Comparison of ENCODE assay signal across 8 cellular contexts in the genomic region with DNA sequence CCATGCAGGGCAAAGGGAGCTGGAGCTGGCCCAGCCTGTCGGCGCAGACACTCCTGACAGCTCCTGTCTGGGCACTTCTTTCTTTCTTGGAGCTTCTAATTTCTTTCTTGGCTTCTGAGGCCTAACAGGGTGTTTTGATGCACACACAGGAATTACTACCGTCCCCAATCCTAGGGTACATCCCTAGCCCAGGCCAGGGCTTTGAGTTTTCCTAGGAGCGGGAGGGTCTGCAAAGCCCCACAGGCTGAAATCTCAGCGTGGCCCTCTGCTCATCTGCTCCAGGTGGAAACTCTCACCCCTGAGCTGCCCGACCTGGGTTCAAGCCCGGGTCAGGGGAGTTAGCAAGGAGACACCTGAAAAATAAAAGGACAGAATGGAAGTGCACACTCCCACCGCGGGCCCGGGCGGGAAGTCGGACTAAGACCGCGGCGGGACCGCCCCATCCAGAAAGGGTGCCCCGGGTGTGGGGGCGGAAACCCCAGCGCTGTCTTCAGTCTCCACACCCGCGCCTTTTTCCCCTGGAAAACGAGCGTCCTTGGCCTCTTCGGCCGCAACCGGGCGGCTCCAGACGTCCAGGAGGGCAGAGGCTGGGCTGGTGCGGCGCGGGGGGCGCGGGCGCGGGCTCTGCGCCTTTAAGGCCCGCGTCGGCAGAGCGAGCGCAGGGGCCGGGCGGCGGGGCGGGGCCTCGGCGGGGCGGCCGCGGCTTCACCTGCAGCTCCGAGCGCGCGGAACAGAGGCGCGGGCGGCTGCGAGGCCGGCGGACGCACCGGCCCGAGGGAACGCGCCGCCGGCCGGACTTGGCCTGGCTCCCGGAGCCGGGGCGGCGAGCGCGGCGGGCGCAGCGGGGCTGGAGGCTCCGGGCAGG. TPM values are rescaled to one million over a fixed set of nuclear protein-coding genes. Genes with fewer than 3 reads are reported as not detected.
DNase-seq lines count a peak whose midpoint lies in the region; ATAC-seq lines count a peak whose summit lies in the region.

Gene CDH4, plus strand, starts transcription at position 733 of the 865 bp plus-strand sequence.

- no peaks in the 10 kb centered on the region for H3K9me3 Mint-ChIP-seq in activated CD4-positive, alpha-beta memory T cell treated with anti-CD3 and anti-CD28 coated beads for 36 hours
- H3K9me3 Mint-ChIP-seq in activated CD4-positive, alpha-beta T cell treated with anti-CD3 and anti-CD28 coated beads for 36 hours (ENCODE audit: low read depth) = no peaks in the 10 kb centered on the region

- CTCF ChIA-PET in activated CD4-positive, alpha-beta memory T cell treated with anti-CD3 and anti-CD28 coated beads for 36 hours (lab: Charles Lee) = no interaction called here
- CTCF ChIA-PET in activated CD4-positive, alpha-beta T cell treated with anti-CD3 and anti-CD28 coated beads for 36 hours (lab: Charles Lee) = no interaction called here

- H3K27ac Mint-ChIP-seq in activated CD4-positive, alpha-beta memory T cell treated with anti-CD3 and anti-CD28 coated beads for 36 hours = no peak within 1 kb of the TSS
- H3K27ac Mint-ChIP-seq in activated CD4-positive, alpha-beta T cell treated with anti-CD3 and anti-CD28 coated beads for 36 hours = no peak within 1 kb of the TSS

- H3K9me3 ChIP-seq in esophagus (ENCODE audit: control insufficient read depth in 2 of 2, insufficient read depth in 1 of 2, low read depth in 1 of 2, low read length in 1 of 2) = peaks cover 0 to 4% of the 10 kb centered on the region in 2 donors

- DNase-seq in DMS79 treated with DMSO at 0.1 percent for 48 hours (lab: John Stamatoyannopoulos, UW) (peak; percentile 28), NCI-H526 treated with DMSO at 0.1 percent for 48 hours (lab: John Stamatoyannopoulos, UW) (peak; percentile 22), occipital lobe (lab: John Stamatoyannopoulos, UW) (no peak), DMS153 treated with DMSO at 0.1 percent for 48 hours (lab: John Stamatoyannopoulos, UW; ENCODE audit: unreplicated experiment) (no peak)
- no peak for DNase-seq in activated CD4-positive, alpha-beta memory T cell treated with anti-CD3 and anti-CD28 coated beads for 36 hours
- no peak for DNase-seq in activated CD4-positive, alpha-beta T cell treated with anti-CD3 and anti-CD28 coated beads for 36 hours

- peaks cover 4 to 5% of the 10 kb centered on the region in 2 donors for H3K4me1 ChIP-seq in esophagus (ENCODE audit: control insufficient read depth in 2 of 2, insufficient read depth in 2 of 2, low read length in 1 of 2)

- peaks cover 0 to 8% of the 10 kb centered on the region in 2 donors for H3K27me3 ChIP-seq in esophagus (ENCODE audit: control insufficient read depth in 1 of 2, insufficient read depth in 2 of 2, low read length in 2 of 2)

- no peak within 1 kb of the TSS for H3K4me3 Mint-ChIP-seq in activated CD4-positive, alpha-beta memory T cell treated with anti-CD3 and anti-CD28 coated beads for 36 hours
- H3K4me3 Mint-ChIP-seq in activated CD4-positive, alpha-beta T cell treated with anti-CD3 and anti-CD28 coated beads for 36 hours = no peak within 1 kb of the TSS

- H3K36me3 ChIP-seq in esophagus (ENCODE audit: control insufficient read depth in 2 of 2, insufficient read depth in 2 of 2, low read length in 1 of 2) = no peaks in the 10 kb centered on the region

- H3K36me3 Mint-ChIP-seq in activated CD4-positive, alpha-beta memory T cell treated with anti-CD3 and anti-CD28 coated beads for 36 hours = no peaks in the 10 kb centered on the region
- no peaks in the 10 kb centered on the region for H3K36me3 Mint-ChIP-seq in activated CD4-positive, alpha-beta T cell treated with anti-CD3 and anti-CD28 coated beads for 36 hours (ENCODE audit: low read depth)

- H3K4me1 Mint-ChIP-seq in activated CD4-positive, alpha-beta memory T cell treated with anti-CD3 and anti-CD28 coated beads for 36 hours (ENCODE audit: low read depth) = no peaks in the 10 kb centered on the region
- H3K4me1 Mint-ChIP-seq in activated CD4-positive, alpha-beta T cell treated with anti-CD3 and anti-CD28 coated beads for 36 hours = no peaks in the 10 kb centered on the region

- no peak within 1 kb of the TSS for H3K27ac ChIP-seq in esophagus (ENCODE audit: low read depth in 2 of 2, low read length in 1 of 2)

- peak within 1 kb of the TSS; percentile 5 to 51 for H3K4me3 ChIP-seq in esophagus (ENCODE audit: low read depth in 1 of 2, low read length in 2 of 2)

- POLR2A ChIA-PET in activated CD4-positive, alpha-beta memory T cell treated with anti-CD3 and anti-CD28 coated beads for 36 hours (lab: Charles Lee) = no interaction called here
- POLR2A ChIA-PET in activated CD4-positive, alpha-beta T cell treated with anti-CD3 and anti-CD28 coated beads for 36 hours (lab: Charles Lee) = no interaction called here

- ATAC-seq in activated CD4-positive, alpha-beta T cell treated with anti-CD3 and anti-CD28 coated beads for 36 hours = no peak
- no peak for ATAC-seq in GM21423 (IDR thresholded peaks at IDR 0.05; ENCODE audit: unreplicated experiment)

- intact Hi-C loops in activated CD4-positive, alpha-beta memory T cell treated with anti-CD3 and anti-CD28 coated beads for 36 hours (cut with micrococcal nuclease) = no loop called here
- intact Hi-C loops in activated CD4-positive, alpha-beta T cell treated with anti-CD3 and anti-CD28 coated beads for 36 hours (cut with DNase I, micrococcal nuclease) = no loop called here

- WGBS in esophagus, 2 donors = 5 to 8% methylated on average over 43 to 78 of the region's 78 CpGs

- peaks cover 57% of the 10 kb centered on the region for H3K27me3 Mint-ChIP-seq in activated CD4-positive, alpha-beta memory T cell treated with anti-CD3 and anti-CD28 coated beads for 36 hours
- peaks cover 44% of the 10 kb centered on the region for H3K27me3 Mint-ChIP-seq in activated CD4-positive, alpha-beta T cell treated with anti-CD3 and anti-CD28 coated beads for 36 hours

RNA-seq across cellular contexts. Expression of gene CDH4, which starts in this region (rescaled TPM):
- polyA plus RNA-seq in esophagus = under 1 TPM; 0.02 to 0.05 TPM
- 22.3 TPM for total RNA-seq in occipital lobe
- under 1 TPM; 0.10 to 0.21 TPM for total RNA-seq in activated CD4-positive, alpha-beta memory T cell treated with anti-CD3 and anti-CD28 coated beads for 36 hours
- total RNA-seq in activated CD4-positive, alpha-beta T cell treated with anti-CD3 and anti-CD28 coated beads for 36 hours = not detected

Comparison
In these comparisons a context has a peak if more than half of its experiments do, and no peak if none do; other contexts are left out.
1. RNA of gene CDH4 (total RNA-seq): 22.3 TPM in occipital lobe (single experiment); 0.10 to 0.21 TPM in activated CD4-positive, alpha-beta memory T cell treated with anti-CD3 and anti-CD28 coated beads for 36 hours and not detected in activated CD4-positive, alpha-beta T cell treated with anti-CD3 and anti-CD28 coated beads for 36 hours; every median in the first group is over 10 times any median in the second.
2. DNase-seq: peak in DMS79 treated with DMSO at 0.1 percent for 48 hours (single experiment) and NCI-H526 treated with DMSO at 0.1 percent for 48 hours (single experiment); none in occipital lobe (single experiment), activated CD4-positive, alpha-beta memory T cell treated with anti-CD3 and anti-CD28 coated beads for 36 hours (single experiment), DMS153 treated with DMSO at 0.1 percent for 48 hours (single experiment) and activated CD4-positive, alpha-beta T cell treated with anti-CD3 and anti-CD28 coated beads for 36 hours (single experiment).